In the genomic region with DNA sequence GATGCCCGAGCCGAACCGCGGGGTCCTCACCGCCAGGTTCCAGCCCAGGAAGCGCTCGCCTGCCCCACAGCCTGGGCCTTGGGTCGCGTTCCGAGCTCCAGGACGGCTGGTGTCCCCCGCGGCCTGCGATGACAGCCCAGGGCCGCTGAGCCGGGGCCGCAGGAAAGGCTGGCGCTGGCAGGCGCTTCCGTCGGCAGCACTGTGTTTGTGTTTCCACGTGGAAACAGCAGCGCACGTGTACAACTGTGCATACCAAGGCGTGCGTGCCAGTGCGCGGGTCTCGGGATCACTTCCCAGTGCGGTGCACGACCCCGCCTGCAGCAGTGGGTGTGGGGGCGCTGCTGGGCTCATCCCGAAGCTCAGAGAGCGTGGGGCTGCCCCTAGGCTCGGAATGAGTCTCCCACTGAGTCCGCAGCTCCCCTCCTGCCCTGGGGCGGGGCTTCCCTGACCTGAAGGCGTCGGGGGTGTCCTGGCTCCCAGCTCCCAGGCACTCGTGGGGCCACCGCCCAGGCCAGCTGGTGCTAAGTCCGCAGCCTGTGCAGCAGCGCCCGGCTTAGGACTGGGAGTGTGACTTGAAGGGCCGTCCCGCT, we compare ENCODE assay signal across 10 cellular contexts. TPM values are rescaled to one million over a fixed set of nuclear protein-coding genes. Genes with fewer than 3 reads are reported as not detected.
DNase-seq lines count a peak whose midpoint lies in the region; ATAC-seq and TF ChIP-seq lines count a peak whose summit lies in the region.
"Had no signal": no experiment of that assay in that cellular context is flagged by ENCODE, and none has a peak within 500 bp of the region (broad histone marks: within the 10 kb centered on the region; RNA-seq: fewer than 3 reads in every experiment).

No MANE protein-coding gene starts in this region.

- H2BK5ac ChIP-seq in mesenchymal stem cell (ENCODE audit: low read depth, low read length, poor library complexity, severe bottlenecking), result no peak overlapping the region

- H3K9ac ChIP-seq in mesenchymal stem cell (ENCODE audit: low read length) (no peak overlapping the region), Karpas-422 (ENCODE audit: low read length) (no peak overlapping the region)

- peaks cover 5% of the 10 kb centered on the region for H3K79me1 ChIP-seq in mesenchymal stem cell (replicated peaks; ENCODE audit: low read length, poor library complexity, severe bottlenecking)

- H3K36me3 ChIP-seq in mesenchymal stem cell (ENCODE audit: control insufficient read depth in 1 of 2, insufficient read depth in 2 of 2, low read depth in 1 of 2, low read length in 2 of 2) (peaks cover 39 to 54% of the 10 kb centered on the region in 2 experiments), transverse colon (peaks cover 0 to 14% (median 7%) of the 10 kb centered on the region in 4 donors), Karpas-422 (ENCODE audit: insufficient read depth, low read length) (no peaks in the 10 kb centered on the region)

- TF ChIP-seq POLR2A in transverse colon (IDR thresholded peaks at IDR 0.05), result peak; percentile 25

- WGBS in mesenchymal stem cell, result 70% methylated on average over 47 of the region's 47 CpGs
- WGBS in transverse colon (ENCODE audit: low coverage in 1 of 2), 2 donors, result 72% methylated on average over 45 of the region's 47 CpGs; no CpG with 5 or more reads in 1 of the 2 donors

- TF ChIP-seq EP300 in transverse colon (IDR thresholded peaks at IDR 0.05; ENCODE audit: low read depth), result no peak

- H2AFZ ChIP-seq in mesenchymal stem cell (ENCODE audit: low read depth, low read length) (no peak overlapping the region), Karpas-422 (ENCODE audit: low read length) (no peak overlapping the region)

- H3K18ac ChIP-seq in mesenchymal stem cell (ENCODE audit: low read depth in 1 of 2, low read length in 2 of 2), result no peak overlapping the region

- H3K79me2 ChIP-seq in Karpas-422 (ENCODE audit: low read length), result no peaks in the 10 kb centered on the region

- H3K4me1 Mint-ChIP-seq in activated T-cell treated with anti-CD3 and anti-CD28 coated beads, Interleukin-2, amount 50 U/mL, for 4 hours (ENCODE audit: low read depth), result peaks cover 8% of the 10 kb centered on the region

- H3K27ac ChIP-seq in mesenchymal stem cell (ENCODE audit: low read length, poor library complexity, severe bottlenecking) (no peak overlapping the region), transverse colon (peak overlapping the region; percentile 33 to 69 (median 54)), Karpas-422 (ENCODE audit: low read length) (no peak overlapping the region)
- H3K27ac ChIP-seq: epithelial cell of prostate had no signal

- no peak overlapping the region for H2AK5ac ChIP-seq in mesenchymal stem cell (ENCODE audit: low read length, severe bottlenecking)

- no peaks in the 10 kb centered on the region for H4K20me1 ChIP-seq in Karpas-422 (ENCODE audit: insufficient read depth, low read depth, low read length)

- H3K36me3 Mint-ChIP-seq in activated T-cell treated with anti-CD3 and anti-CD28 coated beads, Interleukin-2, amount 50 U/mL, for 4 hours (ENCODE audit: insufficient read depth), result peaks cover 8% of the 10 kb centered on the region

- H3K4ac ChIP-seq in mesenchymal stem cell (ENCODE audit: low read depth in 1 of 2, low read length in 2 of 2), result no peak overlapping the region

- H3K4me1 ChIP-seq in mesenchymal stem cell (ENCODE audit: control insufficient read depth, insufficient read depth, low read depth, low read length) (peaks cover 4% of the 10 kb centered on the region), transverse colon (peaks cover 0 to 15% (median 13%) of the 10 kb centered on the region in 4 donors), Karpas-422 (ENCODE audit: low read length) (no peaks in the 10 kb centered on the region)

- H4K8ac ChIP-seq in mesenchymal stem cell (ENCODE audit: low read length), result peak overlapping the region; percentile 64

- H3K27me3 Mint-ChIP-seq in activated T-cell treated with anti-CD3 and anti-CD28 coated beads, Interleukin-2, amount 50 U/mL, for 4 hours (ENCODE audit: low read depth), result no peaks in the 10 kb centered on the region

- H3K27me3 ChIP-seq in mesenchymal stem cell (ENCODE audit: control insufficient read depth in 1 of 2, insufficient read depth in 1 of 2, low read length in 2 of 2) (no peaks in the 10 kb centered on the region), transverse colon (no peaks in the 10 kb centered on the region), Karpas-422 (ENCODE audit: low read length) (no peaks in the 10 kb centered on the region)

- no peak overlapping the region for H4K91ac ChIP-seq in mesenchymal stem cell (ENCODE audit: low read length)

- no peak overlapping the region for H3K23ac ChIP-seq in mesenchymal stem cell (ENCODE audit: low read length in 2 of 2)

- in situ Hi-C loops in transverse colon (cut with MboI; ENCODE audit: low pct_ligation_motif_present in 1 of 4, low pct_unique_long_range_greater_than_20kb in 1 of 4, low sequenced_read_pairs in 3 of 4), result loop anchor here in 1 of 4 donors (10.0 kb wide), 1 partner anchor 292 kb away; no protein-coding TSS in a partner anchor

- H3K9me2 ChIP-seq in Karpas-422 (replicated peaks; ENCODE audit: insufficient read depth, low read length), result no peaks in the 10 kb centered on the region

- no peaks in the 10 kb centered on the region for H3K9me3 Mint-ChIP-seq in activated T-cell treated with anti-CD3 and anti-CD28 coated beads, Interleukin-2, amount 50 U/mL, for 4 hours

- TF ChIP-seq CTCF in transverse colon (IDR thresholded peaks at IDR 0.05), result no peak

- no peak overlapping the region for H2BK15ac ChIP-seq in mesenchymal stem cell (ENCODE audit: low read depth, poor library complexity, severe bottlenecking)

- H3K9me3 ChIP-seq in mesenchymal stem cell (ENCODE audit: control insufficient read depth, low read length) (no peaks in the 10 kb centered on the region), transverse colon (no peaks in the 10 kb centered on the region), Karpas-422 (ENCODE audit: low read length) (no peaks in the 10 kb centered on the region)

- peak overlapping the region; percentile 29 for H3K4me3 Mint-ChIP-seq in activated T-cell treated with anti-CD3 and anti-CD28 coated beads, Interleukin-2, amount 50 U/mL, for 4 hours

- H2BK120ac ChIP-seq in mesenchymal stem cell (ENCODE audit: low read depth, low read length), result no peak overlapping the region

- H3K4me3 ChIP-seq in mesenchymal stem cell (ENCODE audit: insufficient read depth in 1 of 2, low read depth in 1 of 2, low read length in 2 of 2), result peak overlapping the region in 1 of 2 experiments; percentile 18
- H3K4me3 ChIP-seq in transverse colon, result peak overlapping the region in 3 of 4 donors; percentile 30 to 49 (median 47)
- H3K4me3 ChIP-seq in Karpas-422 (ENCODE audit: low read length), result no peak overlapping the region

- peak; percentile 29 to 31 for ATAC-seq in activated T-cell treated with anti-CD3 and anti-CD28 coated beads, Interleukin-2, amount 50 U/mL, for 4 hours

- H3K14ac ChIP-seq in mesenchymal stem cell (ENCODE audit: low read length in 2 of 2), result no peak overlapping the region

- intact Hi-C loops in transverse colon (cut with DNase I; ENCODE audit: low total_unique reads), result loop anchor here (5.0 kb wide), 1 partner anchor 290 kb away; no protein-coding TSS in a partner anchor

- no peak for DNase-seq in activated T-cell treated with anti-CD3 and anti-CD28 coated beads, Interleukin-2, amount 50 U/mL, for 4 hours
- DNase-seq in activated T-cell treated with anti-CD3 and anti-CD28 coated beads, Interleukin-2, amount 50 U/mL, for 1 hour, result no peak
- DNase-seq in dermis blood vessel endothelial cell (peak; percentile 66), mesenchymal stem cell (no peak), transverse colon (no peak), Karpas-422 (no peak), DMS79 treated with DMSO at 0.1 percent for 48 hours (lab: John Stamatoyannopoulos, UW) (no peak), NCI-H2081 (lab: John Stamatoyannopoulos, UW) (no peak)
- DNase-seq: NCI-H1092 had no signal

- H3K4me2 ChIP-seq in mesenchymal stem cell (ENCODE audit: low read length, poor library complexity, severe bottlenecking) (no peak overlapping the region), Karpas-422 (ENCODE audit: low read depth, low read length, poor library complexity, severe bottlenecking) (no peak overlapping the region)

- peak overlapping the region in 1 of 2 experiments; percentile 6 for H2BK12ac ChIP-seq in mesenchymal stem cell (ENCODE audit: low read length in 2 of 2)

RNA-seq across cellular contexts. Expression of a gene that starts 17.2 kb away (rescaled TPM):
- 10 to 100 TPM; 81.1 to 92.3 (median 84.4) TPM for total RNA-seq in activated T-cell treated with anti-CD3 and anti-CD28 coated beads, Interleukin-2, amount 50 U/mL, for 4 hours
- total RNA-seq in dermis blood vessel endothelial cell (28.3 and 32.3 TPM in 2 replicates), transverse colon (100 to 1,000 TPM in 1 of 4 donors, 10 to 100 TPM in 3; 36.6 to 111 (median 44.5) TPM)
- polyA plus RNA-seq in mesenchymal stem cell (2013, experiment 1 of 2), result 30.2 TPM
- polyA plus RNA-seq in mesenchymal stem cell (2013, experiment 2 of 2), result 30.0 TPM
- total RNA-seq in Karpas-422 (2014; rRNA removed; shearing (Covaris generic); ENCODE audit: low replicate concordance), result 14.5 and 41.1 TPM in 2 replicates

Comparison
In these comparisons a context has a peak if more than half of its experiments do, and no peak if none do; other contexts are left out.
1. H3K27ac ChIP-seq: peak in transverse colon (4 of 4); none in mesenchymal stem cell (single experiment) and Karpas-422 (single experiment).